In the genomic region with DNA sequence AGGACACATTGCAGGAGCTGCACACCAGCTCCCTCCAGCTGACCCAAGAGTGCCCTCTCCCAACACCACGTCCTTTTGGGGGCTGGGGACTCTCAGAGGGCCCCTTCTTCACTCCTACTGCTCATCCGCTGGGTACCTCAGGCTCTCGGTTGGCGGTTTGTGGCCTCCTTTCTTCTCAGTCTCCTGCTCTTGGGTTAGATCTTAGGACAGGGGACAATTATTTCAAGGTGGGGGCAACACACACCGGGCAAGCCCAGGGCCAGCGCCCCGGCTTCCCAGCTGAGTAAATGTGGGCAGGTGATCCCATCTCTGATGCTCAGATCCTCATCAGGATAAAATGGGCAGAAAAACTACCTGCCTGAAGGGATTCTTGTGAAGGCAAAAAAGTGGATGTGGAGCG, we compare ENCODE assay signal across 22 cellular contexts. TPM values are rescaled to one million over a fixed set of nuclear protein-coding genes. Genes with fewer than 3 reads are reported as not detected.
DNase-seq lines count a peak whose midpoint lies in the region; ATAC-seq and TF ChIP-seq lines count a peak whose summit lies in the region.
"Had no signal": no experiment of that assay in that cellular context is flagged by ENCODE, and none has a peak within 500 bp of the region (broad histone marks: within the 10 kb centered on the region; RNA-seq: fewer than 3 reads in every experiment).

No MANE protein-coding gene starts in this region.

- H3K9me3 ChIP-seq in right atrium auricular region (no peaks in the 10 kb centered on the region), subcutaneous abdominal adipose tissue (ENCODE audit: control insufficient read depth in 5 of 5, low read length in 5 of 5) (no peaks in the 10 kb centered on the region), mucosa of descending colon (no peaks in the 10 kb centered on the region)
- H3K9me3 ChIP-seq: A549, left lung had no signal

- H3K56ac ChIP-seq in mesendoderm (ENCODE audit: low read length), result peak overlapping the region; percentile 75

- H3K27me3 ChIP-seq in right atrium auricular region (no peaks in the 10 kb centered on the region), mesendoderm (ENCODE audit: insufficient read depth, low read length, poor library complexity) (peaks cover 2% of the 10 kb centered on the region), subcutaneous abdominal adipose tissue (ENCODE audit: control insufficient read depth in 5 of 5, insufficient read depth in 4 of 5, low read length in 5 of 5) (peaks cover 30 to 53% (median 42%) of the 10 kb centered on the region in 5 donors)

- no peak for TF ChIP-seq CTCF in right atrium auricular region (IDR thresholded peaks at IDR 0.05)
- no peak for TF ChIP-seq CTCF in coronary artery (IDR thresholded peaks at IDR 0.05)
- TF ChIP-seq CTCF in mucosa of descending colon (IDR thresholded peaks at IDR 0.05), result no peak

- no peak overlapping the region for H2AK5ac ChIP-seq in mesendoderm (ENCODE audit: low read length)

- H4K8ac ChIP-seq in mesendoderm (ENCODE audit: low read depth, low read length), result no peak overlapping the region

- no peaks in the 10 kb centered on the region for H3K79me1 ChIP-seq in mesendoderm (ENCODE audit: low read length)

- DNase-seq in right atrium auricular region (ENCODE audit: low spot score), result no peak
- no peak for DNase-seq in left cardiac atrium
- DNase-seq in coronary artery (ENCODE audit: low spot score), result no peak
- DNase-seq in mesendoderm, result no peak
- no peak for DNase-seq in mucosa of descending colon
- no peak for DNase-seq in activated naive CD4-positive, alpha-beta T cell treated with Interleukin-2 at 50 U/mL for 16 hours
- DNase-seq: activated CD4-positive, alpha-beta T cell treated with anti-CD3 and anti-CD28 coated beads, Interleukin-2, amount 50 U/mL, for 1 hour; anterior cingulate cortex; caudate nucleus; GDM1; GOT3; left lung; NCI-H1105; NCI-H1930; small intestine; stimulated activated CD4-positive, alpha-beta T cell treated with anti-CD3 and anti-CD28 coated beads, Interleukin-1b, Interleukin-23, amount 100 ng/mL, for 48 hours had no signal

- H3K4me3 ChIP-seq in right atrium auricular region (peak overlapping the region; percentile 48 to 64), coronary artery (peak overlapping the region; percentile 61), mesendoderm (ENCODE audit: low read length) (no peak overlapping the region), subcutaneous abdominal adipose tissue (ENCODE audit: low read depth in 1 of 5, low read length in 5 of 5) (peak overlapping the region; percentile 38 to 70 (median 65)), mucosa of descending colon (no peak overlapping the region)
- H3K4me3 ChIP-seq: A549 had no signal

- no peak overlapping the region for H2BK120ac ChIP-seq in mesendoderm (ENCODE audit: low read depth, low read length)

- H3K9ac ChIP-seq in mesendoderm (ENCODE audit: low read length), result peak overlapping the region; percentile 68
- peak overlapping the region in 2 of 5 donors; percentile 37 to 77 for H3K9ac ChIP-seq in subcutaneous abdominal adipose tissue (ENCODE audit: low read length in 5 of 5)

- no peak overlapping the region for H3K4ac ChIP-seq in mesendoderm (ENCODE audit: low read depth, low read length)

- H3K23ac ChIP-seq in mesendoderm (ENCODE audit: low read length), result no peak overlapping the region

- H3K79me2 ChIP-seq in mesendoderm (ENCODE audit: control insufficient read depth, insufficient read depth, low read length), result no peaks in the 10 kb centered on the region

- intact Hi-C loops in left cardiac atrium (cut with DNase I) (loop anchor here in 1 of 2 donors (5.0 kb wide), 1 partner anchor 37 kb away; no protein-coding TSS in a partner anchor), mucosa of descending colon (cut with DNase I, micrococcal nuclease) (no loop called here)

- peak overlapping the region; percentile 53 for H3K4me2 ChIP-seq in mesendoderm (ENCODE audit: low read length)
- H3K4me2 ChIP-seq: A549 had no signal

- no peaks in the 10 kb centered on the region for H3K36me3 ChIP-seq in right atrium auricular region
- no peaks in the 10 kb centered on the region for H3K36me3 ChIP-seq in mesendoderm (ENCODE audit: control insufficient read depth, insufficient read depth, low read length)
- H3K36me3 ChIP-seq in subcutaneous abdominal adipose tissue (ENCODE audit: control insufficient read depth in 5 of 5, insufficient read depth in 5 of 5, low read length in 5 of 5), result peaks cover 0 to 2% (median 0%) of the 10 kb centered on the region in 5 donors
- no peaks in the 10 kb centered on the region for H3K36me3 ChIP-seq in mucosa of descending colon (ENCODE audit: low read depth)
- H3K36me3 ChIP-seq: left lung had no signal

- no CpG with 5 or more reads among the region's 8 CpGs for WGBS in mesendoderm (ENCODE audit: extremely low coverage, insufficient coverage, low lambda C conversion rate)

- no peak overlapping the region for H2BK15ac ChIP-seq in mesendoderm (replicated peaks; ENCODE audit: low read depth)

- H4K5ac ChIP-seq in mesendoderm (ENCODE audit: low read length), result no peak overlapping the region

- ATAC-seq in left cardiac atrium (no peak), GM18519 (IDR thresholded peaks at IDR 0.05; ENCODE audit: low FRiP score, unreplicated experiment) (no peak), mucosa of descending colon (no peak)
- ATAC-seq: A549, left lung had no signal

- no peak overlapping the region for H2BK5ac ChIP-seq in mesendoderm (ENCODE audit: low read length)

- H3K27ac ChIP-seq in right atrium auricular region, result peak overlapping the region; percentile 83 to 89
- no peak overlapping the region for H3K27ac ChIP-seq in coronary artery
- no peak overlapping the region for H3K27ac ChIP-seq in mesendoderm (ENCODE audit: low read depth, low read length)
- peak overlapping the region; percentile 63 for H3K27ac ChIP-seq in subcutaneous abdominal adipose tissue (ENCODE audit: low read depth, low read length)
- H3K27ac ChIP-seq: A549, left lung, VCaP had no signal

- H3K4me1 ChIP-seq in right atrium auricular region, result peaks cover 2 to 49% of the 10 kb centered on the region in 2 donors
- no peaks in the 10 kb centered on the region for H3K4me1 ChIP-seq in mesendoderm (ENCODE audit: control insufficient read depth, low read depth, low read length)
- peaks cover 2 to 66% (median 16%) of the 10 kb centered on the region in 5 donors for H3K4me1 ChIP-seq in subcutaneous abdominal adipose tissue (ENCODE audit: control insufficient read depth in 5 of 5, insufficient read depth in 5 of 5, low read length in 5 of 5)
- H3K4me1 ChIP-seq in mucosa of descending colon (ENCODE audit: low read depth), result no peaks in the 10 kb centered on the region
- H3K4me1 ChIP-seq: A549 had no signal

- no peak overlapping the region for H3K18ac ChIP-seq in mesendoderm (ENCODE audit: low read length)

RNA-seq across cellular contexts. Expression of gene TCF15, which starts 1.1 kb away (rescaled TPM):
- total RNA-seq in right atrium auricular region, result 1 to 10 TPM; 4.9 to 8.0 TPM
- total RNA-seq in left cardiac atrium, result 10 to 100 TPM in 1 of 2 donors, 1 to 10 TPM in 1; 7.3 to 10.3 TPM
- polyA plus RNA-seq in mesendoderm (2013, experiment 1 of 2), result 2.2 TPM
- 2.3 TPM for polyA plus RNA-seq in mesendoderm (2013, experiment 2 of 2)
- total RNA-seq in mucosa of descending colon, result under 1 TPM in 1 of 3 donors, not detected in 2; 0.82 TPM
- total RNA-seq: progenitor cell of endocrine pancreas had no signal
- polyA plus RNA-seq: A549, BJ had no signal

RNA-seq across cellular contexts. Expression of gene SRXN1, which starts 44.0 kb away (rescaled TPM):
- total RNA-seq in right atrium auricular region (10 to 100 TPM; 41.8 to 65.4 TPM), left cardiac atrium (10 to 100 TPM; 34.1 to 38.9 TPM), mucosa of descending colon (10 to 100 TPM; 11.7 to 23.4 (median 18.9) TPM)
- polyA plus RNA-seq in mesendoderm (2013, experiment 1 of 2), result 20.8 TPM
- 20.8 TPM for polyA plus RNA-seq in mesendoderm (2013, experiment 2 of 2)

Comparison
In these comparisons a context has a peak if more than half of its experiments do, and no peak if none do; other contexts are left out.
1. H3K27ac ChIP-seq: peak in right atrium auricular region (2 of 2) and subcutaneous abdominal adipose tissue (single experiment); none in coronary artery (0 of 2) and mesendoderm (single experiment).
2. H3K4me3 ChIP-seq: peak in right atrium auricular region (2 of 2), coronary artery (single experiment) and subcutaneous abdominal adipose tissue (5 of 5); none in mesendoderm (single experiment) and mucosa of descending colon (single experiment).